In genomic region chr17:82808006-82808405, GRCh38 we compare ENCODE assay signal across 22 cellular contexts. TPM values are rescaled to one million over a fixed set of nuclear protein-coding genes. Genes with fewer than 3 reads are reported as not detected.
"Had no signal": no experiment of that assay in that cellular context is flagged by ENCODE, and none has a peak within 500 bp of the region (broad histone marks: within the 10 kb centered on the region; RNA-seq: fewer than 3 reads in every experiment).

No MANE protein-coding gene starts in this region.

- H3K27ac ChIP-seq: foreskin keratinocyte, ovary, right lobe of liver, skin epidermis, tibial artery, VCaP had no signal

- H3K9me3 ChIP-seq: ovary, right lobe of liver, tibial artery had no signal

- H3K36me3 ChIP-seq: ovary, right lobe of liver had no signal

- ATAC-seq: activated CD8-positive, alpha-beta memory T cell treated with anti-CD3 and anti-CD28 coated beads, Interleukin-2, amount 10 ng/mL, durations not matched to agents 7 days and 5 days; activated CD8-positive, alpha-beta T cell treated with anti-CD3 and anti-CD28 coated beads for 36 hours; foreskin keratinocyte; left lobe of liver; natural killer cell; right lobe of liver had no signal

- H3K4me3 ChIP-seq: ovary, right lobe of liver, skin epidermis, tibial artery had no signal

- DNase-seq: activated CD4-positive, alpha-beta T cell treated with anti-CD3 and anti-CD28 coated beads, Interleukin-2, amount 10 ng/mL, durations not matched to agents 7 days and 5 days; activated CD4-positive, CD25-positive, alpha-beta regulatory T cell treated with anti-CD3 and anti-CD28 coated beads, Interleukin-2, amount 50 U/mL, for 72 hours; activated CD8-positive, alpha-beta memory T cell treated with anti-CD3 and anti-CD28 coated beads, Interleukin-2, amount 10 ng/mL, durations not matched to agents 7 days and 5 days; activated CD8-positive, alpha-beta T cell treated with anti-CD3 and anti-CD28 coated beads for 36 hours; activated effector memory CD4-positive, alpha-beta T cell treated with anti-CD3 and anti-CD28 coated beads, Interleukin-2, amount 50 U/mL, for 16 hours; activated naive CD4-positive, alpha-beta T cell treated with anti-CD3 and anti-CD28 coated beads, Interleukin-2, amount 50 U/mL, for 16 hours; activated T-cell treated with anti-CD3 and anti-CD28 coated beads for 4 hours; anterior cingulate cortex; caudate nucleus; effector CD4-positive, alpha-beta T cell; erythroblast; foreskin keratinocyte; natural killer cell; right lobe of liver; stimulated activated CD4-positive, alpha-beta T cell treated with anti-CD3 and anti-CD28 coated beads, Interleukin-1b, Interleukin-23, amount 100 ng/mL, for 48 hours; stimulated activated naive CD8-positive, alpha-beta T cell treated with anti-CD3 and anti-CD28 coated beads, Interleukin-15, amount 100 ng/mL, for 72 hours; tibial artery had no signal

- H3K27me3 ChIP-seq: foreskin keratinocyte, ovary, right lobe of liver, tibial artery had no signal

- H3K4me1 ChIP-seq: foreskin keratinocyte, right lobe of liver had no signal

RNA-seq across cellular contexts. Expression of gene ZNF750, which starts 31.8 kb away (rescaled TPM):
- total RNA-seq: activated CD4-positive, alpha-beta T cell treated with anti-CD3 and anti-CD28 coated beads, Interleukin-2, amount 10 ng/mL, durations not matched to agents 7 days and 5 days; activated CD8-positive, alpha-beta memory T cell treated with anti-CD3 and anti-CD28 coated beads, Interleukin-2, amount 10 ng/mL, durations not matched to agents 7 days and 5 days; activated CD8-positive, alpha-beta T cell treated with anti-CD3 and anti-CD28 coated beads for 36 hours; fibroblast of lung; natural killer cell; ovary; right lobe of liver had no signal
- polyA plus RNA-seq: fibroblast of lung had no signal
